In genomic region chr3:152564454-152564853, GRCh38 we compare ENCODE assay signal across 20 cellular contexts.
DNase-seq lines count a peak whose midpoint lies in the region; ATAC-seq and TF ChIP-seq lines count a peak whose summit lies in the region.
"Had no signal": no experiment of that assay in that cellular context is flagged by ENCODE, and none has a peak within 500 bp of the region (broad histone marks: within the 10 kb centered on the region; RNA-seq: fewer than 3 reads in every experiment).

No MANE protein-coding gene starts in this region.

- H3K18ac ChIP-seq in mesenchymal stem cell (ENCODE audit: low read depth in 1 of 2, low read length in 2 of 2) = no peak overlapping the region

- no peak overlapping the region for H2AK5ac ChIP-seq in mesenchymal stem cell (ENCODE audit: low read length, severe bottlenecking)

- H3K79me1 ChIP-seq in mesenchymal stem cell (replicated peaks; ENCODE audit: low read length, poor library complexity, severe bottlenecking) = no peaks in the 10 kb centered on the region

- no peak overlapping the region for H4K8ac ChIP-seq in mesenchymal stem cell (ENCODE audit: low read length)

- H3K4ac ChIP-seq in mesenchymal stem cell (ENCODE audit: low read depth in 1 of 2, low read length in 2 of 2) = no peak overlapping the region

- no peak overlapping the region for H3K9ac ChIP-seq in mesenchymal stem cell (ENCODE audit: low read length)
- H3K9ac ChIP-seq: BLaER1 treated with 17β-estradiol and CSF1 and Interleukin-3, amounts not matched to agents 10 nM and 100 nM; KMS-11 had no signal

- H3K4me1 ChIP-seq in mesenchymal stem cell (ENCODE audit: control insufficient read depth, insufficient read depth, low read depth, low read length) = no peaks in the 10 kb centered on the region
- H3K4me1 ChIP-seq: BLaER1 treated with 17β-estradiol and CSF1 and Interleukin-3, amounts not matched to agents 10 nM and 100 nM had no signal

- H4K91ac ChIP-seq in mesenchymal stem cell (ENCODE audit: low read length) = no peak overlapping the region

- no peak overlapping the region for H3K14ac ChIP-seq in mesenchymal stem cell (ENCODE audit: low read length in 2 of 2)

- no peak overlapping the region for H2BK15ac ChIP-seq in mesenchymal stem cell (ENCODE audit: low read depth, poor library complexity, severe bottlenecking)

- no peak overlapping the region for H2AFZ ChIP-seq in mesenchymal stem cell (ENCODE audit: low read depth, low read length)

- H3K27ac ChIP-seq in mesenchymal stem cell (ENCODE audit: low read length, poor library complexity, severe bottlenecking) = no peak overlapping the region
- H3K27ac ChIP-seq: 22Rv1; BLaER1 treated with 17β-estradiol and CSF1 and Interleukin-3, amounts not matched to agents 10 nM and 100 nM; KMS-11; RWPE1; SK-N-MC had no signal

- no peak overlapping the region for H3K4me2 ChIP-seq in mesenchymal stem cell (ENCODE audit: low read length, poor library complexity, severe bottlenecking)
- H3K4me2 ChIP-seq: BLaER1 treated with 17β-estradiol and CSF1 and Interleukin-3, amounts not matched to agents 10 nM and 100 nM; KMS-11 had no signal

- peak; percentile 18 for DNase-seq in DMS53 (lab: John Stamatoyannopoulos, UW)
- DNase-seq in DMS53 treated with DMSO at 0.1 percent for 48 hours (lab: John Stamatoyannopoulos, UW; ENCODE audit: unreplicated experiment) = no peak
- peak; percentile 23 for DNase-seq in H4 (ENCODE audit: low spot score)
- peak; percentile 70 for DNase-seq in choroid plexus epithelial cell (ENCODE audit: low read depth)
- peak; percentile 16 for DNase-seq in mesenchymal stem cell
- no peak for DNase-seq in activated CD8-positive, alpha-beta memory T cell treated with anti-CD3 and anti-CD28 coated beads, Interleukin-2, amount 50 U/mL, for 4 hours
- DNase-seq in NOMO-1 treated with dmso at 0.1 percent for 144 hours (lab: John Stamatoyannopoulos, UW; ENCODE audit: unreplicated experiment) = no peak
- DNase-seq: H7, NCI-H1105 treated with DMSO at 0.1 percent for 48 hours, NCI-H187 treated with DMSO at 0.1 percent for 48 hours, NCI-H2171 treated with DMSO at 0.1 percent for 48 hours, NCI-H510A, OCI-M1 had no signal

- no peak overlapping the region for H2BK120ac ChIP-seq in mesenchymal stem cell (ENCODE audit: low read depth, low read length)

- no peaks in the 10 kb centered on the region for H3K27me3 ChIP-seq in mesenchymal stem cell (ENCODE audit: control insufficient read depth in 1 of 2, insufficient read depth in 1 of 2, low read length in 2 of 2)
- H3K27me3 ChIP-seq: BLaER1 treated with 17β-estradiol and CSF1 and Interleukin-3, amounts not matched to agents 10 nM and 100 nM had no signal

- no peak overlapping the region for H2BK12ac ChIP-seq in mesenchymal stem cell (ENCODE audit: low read length in 2 of 2)

- H3K23ac ChIP-seq in mesenchymal stem cell (ENCODE audit: low read length in 2 of 2) = no peak overlapping the region

- WGBS in mesenchymal stem cell = no CpG with 5 or more reads among the region's 1 CpG

- H3K9me3 ChIP-seq in mesenchymal stem cell (ENCODE audit: control insufficient read depth, low read length) = no peaks in the 10 kb centered on the region

- TF ChIP-seq CTCF in choroid plexus epithelial cell (conservative IDR thresholded peaks at IDR 0.05; ENCODE audit: low read depth, low read length) = no peak

- ATAC-seq in HG03095 (IDR thresholded peaks at IDR 0.05; ENCODE audit: unreplicated experiment) = no peak
- ATAC-seq: HepG2 had no signal

- H2BK5ac ChIP-seq in mesenchymal stem cell (ENCODE audit: low read depth, low read length, poor library complexity, severe bottlenecking) = no peak overlapping the region

- H3K4me3 ChIP-seq in choroid plexus epithelial cell (ENCODE audit: low read depth, low read length) (no peak overlapping the region), mesenchymal stem cell (ENCODE audit: insufficient read depth in 1 of 2, low read depth in 1 of 2, low read length in 2 of 2) (no peak overlapping the region)
- H3K4me3 ChIP-seq: BLaER1 treated with 17β-estradiol and CSF1 and Interleukin-3, amounts not matched to agents 10 nM and 100 nM; SK-N-MC had no signal

- no peaks in the 10 kb centered on the region for H3K36me3 ChIP-seq in mesenchymal stem cell (ENCODE audit: control insufficient read depth in 1 of 2, insufficient read depth in 2 of 2, low read depth in 1 of 2, low read length in 2 of 2)
- H3K36me3 ChIP-seq: BLaER1 treated with 17β-estradiol and CSF1 and Interleukin-3, amounts not matched to agents 10 nM and 100 nM had no signal

Comparison
In these comparisons a context has a peak if more than half of its experiments do, and no peak if none do; other contexts are left out.
1. DNase-seq: peak in DMS53 (single experiment), H4 (single experiment), choroid plexus epithelial cell (single experiment) and mesenchymal stem cell (single experiment); none in DMS53 treated with DMSO at 0.1 percent for 48 hours (single experiment), activated CD8-positive, alpha-beta memory T cell treated with anti-CD3 and anti-CD28 coated beads, Interleukin-2, amount 50 U/mL, for 4 hours (single experiment) and NOMO-1 treated with dmso at 0.1 percent for 144 hours (single experiment).